In genomic region chr20:50957798-50958732, GRCh38 we compare ENCODE assay signal across 1 cellular context.
A peak's percentile ranks its signal among the peaks of the same experiment; 100 is the strongest.
TF ChIP-seq lines count a peak whose summit lies in the region.

DPM1 (minus strand) TSS chr20:50958532; CDS start chr20:50958523, 9 bp downstream.

TF ChIP-seq in HepG2, 621 proteins besides CTCF, POLR2A, EP300 and RAD21 (continued from another document and continues in another):
- TF ChIP-seq ZNF782 (CRISPR knock-in tag; IDR thresholded peaks at IDR 0.05; ENCODE audit: borderline replicate concordance) (peak; percentile 87; the same call in 1 of the 2 replicates), RFX1 (IDR thresholded peaks at IDR 0.05) (no peak), SRSF9 (IDR thresholded peaks at IDR 0.05; ENCODE audit: borderline replicate concordance, insufficient read depth, low read depth, low read length, poor library complexity, severe bottlenecking) (no peak), ZBTB38 (CRISPR knock-in tag; IDR thresholded peaks at IDR 0.05) (peak; percentile 18; the same call in 1 of the 2 replicates), ZNF780A (CRISPR knock-in tag; IDR thresholded peaks at IDR 0.05) (peak; percentile 10; the same call in 1 of the 2 replicates), RFX3 (CRISPR knock-in tag; IDR thresholded peaks at IDR 0.05) (no peak), NFAT5 (CRISPR knock-in tag; IDR thresholded peaks at IDR 0.05) (no peak), ZNF788 (CRISPR knock-in tag; IDR thresholded peaks at IDR 0.05; ENCODE audit: borderline replicate concordance) (no peak), NFKB2 (CRISPR knock-in tag; IDR thresholded peaks at IDR 0.05; ENCODE audit: borderline replicate concordance) (peak; percentile 35), ZNF616 (CRISPR knock-in tag; IDR thresholded peaks at IDR 0.05; ENCODE audit: low read depth) (peak; percentile 72; the same call in 1 of the 2 replicates), TEAD2 (CRISPR knock-in tag; IDR thresholded peaks at IDR 0.05) (no peak), PREB (CRISPR knock-in tag; IDR thresholded peaks at IDR 0.05) (no peak), ZNF468 (CRISPR knock-in tag; IDR thresholded peaks at IDR 0.05) (no peak), FOSL1 (CRISPR knock-in tag; IDR thresholded peaks at IDR 0.05; ENCODE audit: borderline replicate concordance) (no peak), KMT2B (CRISPR knock-in tag; IDR thresholded peaks at IDR 0.05) (peak; percentile 92), FOXP1 (IDR thresholded peaks at IDR 0.05) (no peak), FOXP1 (CRISPR knock-in tag; IDR thresholded peaks at IDR 0.05) (no peak), SALL2 (CRISPR knock-in tag; IDR thresholded peaks at IDR 0.05) (peak; percentile 76; the same call in 1 of the 2 replicates), ZNF274 (CRISPR knock-in tag; IDR thresholded peaks at IDR 0.05) (peak; percentile 82; the same call in 1 of the 2 replicates), STAT5B (CRISPR knock-in tag; IDR thresholded peaks at IDR 0.05) (peak; percentile 84; the same call in 1 of the 2 replicates), LRRFIP1 (CRISPR knock-in tag; conservative IDR thresholded peaks at IDR 0.05) (peak; percentile 87), RBAK (CRISPR knock-in tag; IDR thresholded peaks at IDR 0.05) (0 out of 2 replicates have a peak, but pooled peaks have one; percentile 44), ZNF318 (CRISPR knock-in tag; IDR thresholded peaks at IDR 0.05) (no peak; the same call in 1 of the 2 replicates), KAT2B (IDR thresholded peaks at IDR 0.05; ENCODE audit: borderline replicate concordance, low read depth, low read length) (no peak), MED13 (CRISPR knock-in tag; IDR thresholded peaks at IDR 0.05) (no peak; the same call in 1 of the 2 replicates), MAF1 (CRISPR knock-in tag; IDR thresholded peaks at IDR 0.05; ENCODE audit: borderline replicate concordance) (no peak), ETS1 (CRISPR knock-in tag; IDR thresholded peaks at IDR 0.05) (no peak), ZFP82 (CRISPR knock-in tag; IDR thresholded peaks at IDR 0.05; ENCODE audit: borderline replicate concordance) (no peak), ZNF772 (CRISPR knock-in tag; IDR thresholded peaks at IDR 0.05) (peak; percentile 54), MAFF (IDR thresholded peaks at IDR 0.05; ENCODE audit: low read depth, low read length) (no peak), ZFAT (CRISPR knock-in tag; conservative IDR thresholded peaks at IDR 0.05) (no peak), ZNF703 (CRISPR knock-in tag; IDR thresholded peaks at IDR 0.05; ENCODE audit: borderline replicate concordance) (no peak; the same call in 1 of the 2 replicates), ZNF350 (CRISPR knock-in tag; IDR thresholded peaks at IDR 0.05; ENCODE audit: borderline replicate concordance, low read depth) (peak; percentile 49; the same call in 1 of the 2 replicates), HCFC1 (IDR thresholded peaks at IDR 0.05; ENCODE audit: low read depth, low read length) (0 out of 2 replicates have a peak, but pooled peaks have one; percentile 2), MXD3 (CRISPR knock-in tag; IDR thresholded peaks at IDR 0.05) (peak; percentile 95), SNRNP70 (IDR thresholded peaks at IDR 0.05; ENCODE audit: low read depth, low read length) (no peak), ARID2 (CRISPR knock-in tag; IDR thresholded peaks at IDR 0.05; ENCODE audit: borderline replicate concordance) (no peak; the same call in 1 of the 2 replicates), DR1 (CRISPR knock-in tag; IDR thresholded peaks at IDR 0.05) (peak; percentile 89; the same call in 1 of the 2 replicates), FOXJ3 (CRISPR knock-in tag; IDR thresholded peaks at IDR 0.05; ENCODE audit: borderline replicate concordance) (no peak), ZNF563 (CRISPR knock-in tag; IDR thresholded peaks at IDR 0.05) (peak; percentile 75; the same call in 1 of the 2 replicates)
- TF ChIP-seq, protein P1, sequence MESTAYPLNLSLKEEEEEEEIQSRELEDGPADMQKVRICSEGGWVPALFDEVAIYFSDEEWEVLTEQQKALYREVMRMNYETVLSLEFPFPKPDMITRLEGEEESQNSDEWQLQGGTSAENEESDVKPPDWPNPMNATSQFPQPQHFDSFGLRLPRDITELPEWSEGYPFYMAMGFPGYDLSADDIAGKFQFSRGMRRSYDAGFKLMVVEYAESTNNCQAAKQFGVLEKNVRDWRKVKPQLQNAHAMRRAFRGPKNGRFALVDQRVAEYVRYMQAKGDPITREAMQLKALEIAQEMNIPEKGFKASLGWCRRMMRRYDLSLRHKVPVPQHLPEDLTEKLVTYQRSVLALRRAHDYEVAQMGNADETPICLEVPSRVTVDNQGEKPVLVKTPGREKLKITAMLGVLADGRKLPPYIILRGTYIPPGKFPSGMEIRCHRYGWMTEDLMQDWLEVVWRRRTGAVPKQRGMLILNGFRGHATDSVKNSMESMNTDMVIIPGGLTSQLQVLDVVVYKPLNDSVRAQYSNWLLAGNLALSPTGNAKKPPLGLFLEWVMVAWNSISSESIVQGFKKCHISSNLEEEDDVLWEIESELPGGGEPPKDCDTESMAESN (CRISPR knock-in tag; conservative IDR thresholded peaks at IDR 0.05) = 0 out of 2 replicates have a peak, but pooled peaks have one; percentile 41
